Comparison of ENCODE assay signal across 16 cellular contexts in genomic region chr12:28425531-28425930, GRCh38.
DNase-seq lines count a peak whose midpoint lies in the region; ATAC-seq and TF ChIP-seq lines count a peak whose summit lies in the region.
"Had no signal": no experiment of that assay in that cellular context is flagged by ENCODE, and none has a peak within 500 bp of the region (broad histone marks: within the 10 kb centered on the region; RNA-seq: fewer than 3 reads in every experiment).

No MANE protein-coding gene starts in this region.

- no peak overlapping the region for H3K4me3 Mint-ChIP-seq in activated CD4-positive, alpha-beta T cell treated with anti-CD3 and anti-CD28 coated beads, Interleukin-2, amount 10 ng/mL, durations not matched to agents 24 days and 14 days
- H3K4me3 Mint-ChIP-seq: activated CD8-positive, alpha-beta T cell treated with anti-CD3 and anti-CD28 coated beads for 36 hours had no signal

- H3K9me3 Mint-ChIP-seq in activated CD4-positive, alpha-beta T cell treated with anti-CD3 and anti-CD28 coated beads, Interleukin-2, amount 10 ng/mL, durations not matched to agents 24 days and 14 days, result peaks cover 4% of the 10 kb centered on the region

- ATAC-seq in GM18505 (IDR thresholded peaks at IDR 0.05; ENCODE audit: unreplicated experiment) (peak; percentile 66), GM21737 (IDR thresholded peaks at IDR 0.05; ENCODE audit: unreplicated experiment) (peak; percentile 61), HG03432 (IDR thresholded peaks at IDR 0.05; ENCODE audit: unreplicated experiment) (peak; percentile 58)
- ATAC-seq: activated CD8-positive, alpha-beta T cell treated with anti-CD3 and anti-CD28 coated beads for 36 hours; PC-3 had no signal

- H3K4me1 Mint-ChIP-seq in activated CD4-positive, alpha-beta T cell treated with anti-CD3 and anti-CD28 coated beads, Interleukin-2, amount 10 ng/mL, durations not matched to agents 24 days and 14 days, result no peaks in the 10 kb centered on the region

- H3K27ac Mint-ChIP-seq in activated CD4-positive, alpha-beta T cell treated with anti-CD3 and anti-CD28 coated beads, Interleukin-2, amount 10 ng/mL, durations not matched to agents 24 days and 14 days, result no peak overlapping the region
- H3K27ac Mint-ChIP-seq: activated CD8-positive, alpha-beta T cell treated with anti-CD3 and anti-CD28 coated beads for 36 hours had no signal

- intact Hi-C loops in activated CD4-positive, alpha-beta T cell treated with anti-CD3 and anti-CD28 coated beads, Interleukin-2, amount 10 ng/mL, durations not matched to agents 24 days and 14 days (cut with micrococcal nuclease), result no loop called here

- H3K36me3 Mint-ChIP-seq in activated CD4-positive, alpha-beta T cell treated with anti-CD3 and anti-CD28 coated beads, Interleukin-2, amount 10 ng/mL, durations not matched to agents 24 days and 14 days (ENCODE audit: low read depth), result no peaks in the 10 kb centered on the region

- H3K27me3 Mint-ChIP-seq in activated CD4-positive, alpha-beta T cell treated with anti-CD3 and anti-CD28 coated beads, Interleukin-2, amount 10 ng/mL, durations not matched to agents 24 days and 14 days, result no peaks in the 10 kb centered on the region
- H3K27me3 Mint-ChIP-seq: activated CD8-positive, alpha-beta T cell treated with anti-CD3 and anti-CD28 coated beads for 36 hours had no signal

- peak; percentile 64 for DNase-seq in kidney tubule cell (ENCODE audit: low spot score)
- no peak for DNase-seq in cerebellar nuclear complex (lab: John Stamatoyannopoulos, UW)
- DNase-seq in activated CD4-positive, alpha-beta T cell treated with anti-CD3 and anti-CD28 coated beads for 1 hour, result no peak
- no peak for DNase-seq in iPS-NIHi7 (ENCODE audit: extremely low spot score)
- no peak for DNase-seq in activated CD4-positive, alpha-beta T cell treated with anti-CD3 and anti-CD28 coated beads, Interleukin-2, amount 10 ng/mL, durations not matched to agents 24 days and 14 days
- DNase-seq: activated CD8-positive, alpha-beta T cell treated with anti-CD3 and anti-CD28 coated beads for 36 hours; activated effector memory CD4-positive, alpha-beta T cell treated with Interleukin-2 at 50 U/mL for 16 hours; effector CD8-positive, alpha-beta T cell; GF-D8; NCI-H1105; NCI-H510A; PC-3; SK-N-SH had no signal

- TF ChIP-seq POLR2A in GM18505 (IDR thresholded peaks at IDR 0.05; ENCODE audit: borderline replicate concordance, extremely low read depth, insufficient read depth, insufficient read length), result no peak
